10 cellular contexts compared by ENCODE assay signal in the genomic region with DNA sequence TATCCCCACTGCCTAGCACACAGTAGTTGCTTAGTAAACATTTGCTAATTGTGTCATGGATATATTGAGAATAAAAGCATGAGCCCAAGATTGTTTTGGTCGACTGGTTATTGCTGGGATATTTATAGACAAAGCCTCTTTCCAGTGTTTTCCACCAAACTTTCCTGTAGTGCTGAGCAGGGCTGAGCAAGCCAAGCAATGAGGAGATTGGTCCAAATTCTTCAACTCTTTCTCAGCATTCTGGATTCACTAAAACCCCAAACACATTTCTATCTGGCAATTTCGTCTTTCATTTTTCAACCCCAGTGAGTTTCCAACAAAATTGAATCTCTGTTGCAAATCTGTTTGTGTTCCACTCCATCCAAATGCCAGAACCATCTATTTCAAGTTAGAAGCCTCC.
"Had no signal": no experiment of that assay in that cellular context is flagged by ENCODE, and none has a peak within 500 bp of the region (broad histone marks: within the 10 kb centered on the region; RNA-seq: fewer than 3 reads in every experiment).

No MANE protein-coding gene starts in this region.

- H3K4me3 Mint-ChIP-seq: activated naive CD4-positive, alpha-beta T cell treated with anti-CD3 and anti-CD28 coated beads, Interleukin-2, amount 50 U/mL, for 24 hours; mesothelial cell of epicardium; naive B cell had no signal

- H3K36me3 Mint-ChIP-seq: activated naive CD4-positive, alpha-beta T cell treated with anti-CD3 and anti-CD28 coated beads, Interleukin-2, amount 50 U/mL, for 24 hours; mesothelial cell of epicardium had no signal

- H3K27me3 ChIP-seq: esophagus muscularis mucosa had no signal

- H3K36me3 ChIP-seq: esophagus muscularis mucosa had no signal

- DNase-seq: amygdala, hypothalamus, kidney glomerular epithelial cell, naive B cell, small intestine, T-helper 2 cell, trophoblast cell had no signal

- H3K4me3 ChIP-seq: esophagus muscularis mucosa had no signal

- H3K27ac Mint-ChIP-seq: activated naive CD4-positive, alpha-beta T cell treated with anti-CD3 and anti-CD28 coated beads, Interleukin-2, amount 50 U/mL, for 24 hours; mesothelial cell of epicardium; naive B cell had no signal

- H3K9me3 Mint-ChIP-seq: activated naive CD4-positive, alpha-beta T cell treated with anti-CD3 and anti-CD28 coated beads, Interleukin-2, amount 50 U/mL, for 24 hours had no signal

- H3K9me3 ChIP-seq: esophagus muscularis mucosa had no signal

- H3K4me1 Mint-ChIP-seq: activated naive CD4-positive, alpha-beta T cell treated with anti-CD3 and anti-CD28 coated beads, Interleukin-2, amount 50 U/mL, for 24 hours had no signal
